ENCODE assay signal across 24 cellular contexts in the genomic region with DNA sequence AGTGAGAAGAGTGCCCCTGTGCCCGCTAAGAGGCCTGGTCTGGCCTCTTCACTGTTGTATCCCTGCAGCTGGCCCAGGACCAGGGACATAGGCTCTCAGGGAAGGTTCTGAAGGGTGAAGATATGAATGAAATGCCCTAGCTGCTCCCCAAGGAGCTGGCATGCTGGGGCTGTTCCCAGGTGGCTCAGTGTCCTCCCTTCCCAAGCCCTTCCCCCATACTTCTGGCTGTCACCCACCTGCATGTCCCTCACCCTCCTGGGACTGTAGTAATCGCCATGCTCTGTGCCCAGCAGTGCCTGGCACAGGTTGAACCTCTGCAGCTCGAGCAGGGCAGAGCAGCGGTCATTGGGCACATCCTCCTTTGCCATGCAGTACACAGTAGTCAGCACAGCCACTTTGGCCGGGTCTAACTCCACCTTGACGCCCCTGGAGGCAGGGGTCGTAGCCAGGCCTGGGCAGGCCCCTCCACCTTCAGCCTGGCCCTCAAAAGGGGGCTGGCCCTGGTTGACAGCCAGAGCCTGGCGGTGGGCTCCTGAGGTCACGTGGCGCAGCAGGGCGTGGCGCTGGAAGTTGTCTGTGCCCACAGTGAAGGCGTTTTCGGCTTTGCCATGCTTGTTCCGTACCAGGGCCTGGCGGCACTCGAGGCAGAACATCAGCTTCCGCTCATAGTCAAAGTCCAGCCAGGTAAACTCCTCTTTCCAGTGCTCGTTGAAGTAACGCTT. TPM values are rescaled to one million over a fixed set of nuclear protein-coding genes. Genes with fewer than 3 reads are reported as not detected.
"Had no signal": no experiment of that assay in that cellular context is flagged by ENCODE, and none has a peak within 500 bp of the region (broad histone marks: within the 10 kb centered on the region; RNA-seq: fewer than 3 reads in every experiment).

No MANE protein-coding gene starts in this region.

- H3K4me1 ChIP-seq: Peyer's patch, SJCRH30 had no signal

- DNase-seq: Kasumi-1, MM.1S, NCI-H1092 treated with DMSO at 0.1 percent for 48 hours, NCI-H1436, NCI-H187, NCI-H2029, NCI-H2081 treated with DMSO at 0.1 percent for 48 hours, NCI-H2171, NCI-H226, NCI-H446, NCI-H510A, NCI-H524 treated with DMSO at 0.1 percent for 48 hours, NCI-H69, NCI-H774, PC-9, Peyer's patch, SHP77 treated with DMSO at 0.1 percent for 48 hours, SJCRH30 had no signal

- H3K9me3 ChIP-seq: Peyer's patch, SJCRH30 had no signal

- H3K9ac ChIP-seq: KMS-11 had no signal

- H3K36me3 ChIP-seq: Peyer's patch, SJCRH30 had no signal

- H3K4me3 ChIP-seq: PC-9, Peyer's patch, SJCRH30 had no signal

- H3K27me3 ChIP-seq: Peyer's patch, SJCRH30 had no signal

- ATAC-seq: Right ventricle myocardium inferior, SK-N-SH treated with all-trans-retinoic acid at 6 μM for 48 hours had no signal

- H3K27ac ChIP-seq: HL-60, KMS-11, PC-9, Peyer's patch, SJCRH30 had no signal

RNA-seq across cellular contexts. Expression of gene ZNF385C, which starts 55.5 kb away (rescaled TPM):
- total RNA-seq: M059J, RPMI7951 had no signal
